In genomic region chr1:1206376-1207253, GRCh38 we compare ENCODE assay signal across 9 cellular contexts. TPM values are rescaled to one million over a fixed set of nuclear protein-coding genes. Genes with fewer than 3 reads are reported as not detected.
A peak's percentile ranks its signal among the peaks of the same experiment; 100 is the strongest.
DNase-seq lines count a peak whose midpoint lies in the region; TF ChIP-seq lines count a peak whose summit lies in the region.
"Had no signal": no experiment of that assay in that cellular context is flagged by ENCODE, and none has a peak within 500 bp of the region (broad histone marks: within the 10 kb centered on the region; RNA-seq: fewer than 3 reads in every experiment).

TNFRSF18 (minus strand) TSS chr1:1206592; CDS start chr1:1206571, 21 bp downstream.

- in situ Hi-C loops in GM13976 (cut with MboI; ENCODE audit: low sequenced_read_pairs, unreplicated experiment), result no loop called here

- H3K36me3 Mint-ChIP-seq in progenitor cell of endocrine pancreas (ENCODE audit: insufficient read depth), result no peaks in the 10 kb centered on the region

- H3K4me3 Mint-ChIP-seq in progenitor cell of endocrine pancreas (ENCODE audit: low read depth), result peak within 1 kb of the TSS; percentile 16

- no peaks in the 10 kb centered on the region for H3K9me3 Mint-ChIP-seq in progenitor cell of endocrine pancreas (ENCODE audit: low read depth)

- H3K27ac Mint-ChIP-seq in progenitor cell of endocrine pancreas, result no peak within 1 kb of the TSS

- peak; percentile 80 for DNase-seq in GM13976 (ENCODE audit: low spot score)
- DNase-seq in T-helper 1 cell, result peak in 3 of 5 donors; percentile 15 to 59 (median 34)
- peak; percentile 22 for DNase-seq in effector CD4-positive, alpha-beta T cell
- DNase-seq in progenitor cell of endocrine pancreas (ENCODE audit: low spot score, unreplicated experiment), result no peak
- no peak for DNase-seq in NCI-H2196 (lab: John Stamatoyannopoulos, UW; ENCODE audit: unreplicated experiment)
- DNase-seq in NCI-H82 treated with DMSO at 0.1 percent for 48 hours (lab: John Stamatoyannopoulos, UW; ENCODE audit: unreplicated experiment), result no peak
- no peak for DNase-seq in NCI-H2081 treated with DMSO at 0.1 percent for 48 hours (lab: John Stamatoyannopoulos, UW)
- no peak for DNase-seq in GM10266 (ENCODE audit: extremely low spot score)

- TF ChIP-seq CTCF in GM13976 (IDR thresholded peaks at IDR 0.05; ENCODE audit: borderline replicate concordance, control extremely low read depth, extremely low read depth, insufficient read depth, missing control alignments) (no peak), progenitor cell of endocrine pancreas (IDR thresholded peaks at IDR 0.05; ENCODE audit: unreplicated experiment) (no peak), GM10266 (IDR thresholded peaks at IDR 0.05; ENCODE audit: control insufficient read depth, insufficient read depth, low read depth, missing control alignments) (no peak)

- peaks cover 6% of the 10 kb centered on the region for H3K27me3 Mint-ChIP-seq in progenitor cell of endocrine pancreas

- H3K4me1 Mint-ChIP-seq in progenitor cell of endocrine pancreas (ENCODE audit: low read depth), result no peaks in the 10 kb centered on the region

RNA-seq across cellular contexts. Expression of gene TNFRSF18, which starts in this region (rescaled TPM):
- 0.48 TPM in 1 of 2 replicates, not detected in the other for total RNA-seq in progenitor cell of endocrine pancreas
- total RNA-seq: LHCN-M2 had no signal

Comparison
In these comparisons a context has a peak if more than half of its experiments do, and no peak if none do; other contexts are left out.
1. DNase-seq: peak in GM13976 (single experiment), T-helper 1 cell (3 of 5) and effector CD4-positive, alpha-beta T cell (single experiment); none in progenitor cell of endocrine pancreas (single experiment), NCI-H2196 (single experiment), NCI-H82 treated with DMSO at 0.1 percent for 48 hours (single experiment), NCI-H2081 treated with DMSO at 0.1 percent for 48 hours (single experiment) and GM10266 (single experiment).